8 cellular contexts compared by ENCODE assay signal in the genomic region with DNA sequence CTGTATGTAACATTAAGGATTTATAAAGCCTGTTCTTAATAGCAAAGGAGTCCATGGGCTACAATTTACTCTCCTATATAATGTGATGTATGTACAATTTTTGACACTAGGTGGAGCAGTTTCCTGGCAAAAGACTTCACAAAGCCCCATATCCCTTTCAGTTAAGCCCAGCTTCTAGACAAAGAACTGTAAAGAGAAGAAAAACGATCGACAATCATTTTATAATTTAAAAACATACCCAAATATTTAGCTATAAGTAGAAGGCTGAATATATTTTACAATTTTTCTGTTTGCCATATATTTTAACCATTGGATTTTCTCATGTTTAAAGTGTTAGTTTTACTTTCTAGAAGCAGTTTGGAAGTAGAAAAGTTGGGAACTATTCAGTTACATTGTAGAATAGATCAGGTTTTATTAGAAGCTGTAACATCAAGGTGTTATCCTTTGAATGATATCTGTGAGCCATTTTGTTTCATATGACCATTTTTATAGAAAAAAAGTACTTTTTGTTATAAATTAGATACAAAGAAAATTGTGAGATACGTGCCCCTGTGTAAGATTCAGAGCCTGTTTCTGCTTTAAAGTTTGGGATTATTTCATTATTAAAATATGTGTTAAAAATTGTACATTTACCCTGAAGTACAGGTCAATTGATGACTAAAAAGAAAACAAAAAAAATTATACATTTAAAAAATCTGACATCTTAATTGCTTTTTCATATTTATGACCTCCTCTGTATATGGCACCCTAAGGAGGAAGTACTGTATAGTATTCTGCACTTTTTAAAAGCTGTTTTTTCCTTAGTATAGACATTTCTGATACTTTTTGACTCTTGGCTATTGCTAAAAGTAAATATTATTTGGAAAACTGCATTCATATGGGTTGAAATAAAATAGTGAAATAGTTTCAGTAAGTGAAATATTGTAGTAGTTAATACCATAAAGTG. TPM values are rescaled to one million over a fixed set of nuclear protein-coding genes. Genes with fewer than 3 reads are reported as not detected.
DNase-seq lines count a peak whose midpoint lies in the region; ATAC-seq lines count a peak whose summit lies in the region.

No MANE protein-coding gene starts in this region.

- H3K27me3 ChIP-seq in CD4-positive, alpha-beta memory T cell (ENCODE audit: insufficient read depth, low read length): no peaks in the 10 kb centered on the region

- no peaks in the 10 kb centered on the region for H3K27me3 Mint-ChIP-seq in CD4-positive, alpha-beta memory T cell

- peak overlapping the region; percentile 46 to 83 (median 71) for H3K4me3 Mint-ChIP-seq in CD4-positive, alpha-beta memory T cell

- DNase-seq in CD4-positive, alpha-beta memory T cell: peak; percentile 42 to 79 (median 77)
- DNase-seq in GM19240 (ENCODE audit: insufficient read length, low spot score): peak; percentile 28
- DNase-seq in MV-4-11 (lab: John Stamatoyannopoulos, UW): peak; percentile 80
- peak; percentile 85 for DNase-seq in RPMI7951 (ENCODE audit: low read depth)
- peak; percentile 89 for DNase-seq in cerebellar cortex (ENCODE audit: low spot score)
- no peak for DNase-seq in left colon
- DNase-seq in stimulated activated naive CD8-positive, alpha-beta T cell treated with anti-CD3 and anti-CD28 coated beads, Interleukin-15, Interleukin-2, amounts not matched to agents 100 U/mL and 50 U/mL, for 24 hours: no peak

- H3K4me1 ChIP-seq in CD4-positive, alpha-beta memory T cell (ENCODE audit: insufficient read depth, low read length): peaks cover 28% of the 10 kb centered on the region

- peak overlapping the region; percentile 43 for H3K27ac ChIP-seq in CD4-positive, alpha-beta memory T cell (ENCODE audit: low read depth, low read length)

- intact Hi-C loops in CD4-positive, alpha-beta memory T cell (cut with micrococcal nuclease): loop anchor here (1.0 to 2.0 kb wide), 6 partner anchors 9 to 159 kb away; a partner anchor contains a TSS
- intact Hi-C loops in left colon (cut with DNase I, micrococcal nuclease): no loop called here

- ATAC-seq in left colon (peak; percentile 90), HG02571 (IDR thresholded peaks at IDR 0.05; ENCODE audit: unreplicated experiment) (no peak)
- peak; percentile 59 for ATAC-seq in stimulated activated naive CD8-positive, alpha-beta T cell treated with anti-CD3 and anti-CD28 coated beads, Interleukin-15, Interleukin-2, amounts not matched to agents 100 U/mL and 50 U/mL, for 24 hours

- no peaks in the 10 kb centered on the region for H3K9me3 Mint-ChIP-seq in CD4-positive, alpha-beta memory T cell

- peak overlapping the region; percentile 51 to 89 (median 81) for H3K27ac Mint-ChIP-seq in CD4-positive, alpha-beta memory T cell

- no peaks in the 10 kb centered on the region for H3K9me3 ChIP-seq in CD4-positive, alpha-beta memory T cell (ENCODE audit: control insufficient read depth in 1 of 2, low read length in 2 of 2)

- CTCF ChIA-PET in CD4-positive, alpha-beta memory T cell (lab: Charles Lee; ENCODE audit: partially characterized antibody): interaction anchor here (0.6 to 10.5 kb wide), 31 partner anchors 9 to 291 kb away, joined by 3 to 132 read pairs (median 6); a partner anchor contains a TSS

- H3K4me3 ChIP-seq in CD4-positive, alpha-beta memory T cell (ENCODE audit: low read length in 2 of 2): no peak overlapping the region

- peaks cover 22 to 38% (median 27%) of the 10 kb centered on the region in 4 donors for H3K4me1 Mint-ChIP-seq in CD4-positive, alpha-beta memory T cell

- peaks cover 6 to 9% of the 10 kb centered on the region in 2 donors for H3K36me3 Mint-ChIP-seq in CD4-positive, alpha-beta memory T cell

- POLR2A ChIA-PET in CD4-positive, alpha-beta memory T cell (lab: Charles Lee; ENCODE audit: partially characterized antibody): interaction anchor here (0.5 to 5.5 kb wide), 18 partner anchors 8 to 665 kb away, joined by 3 to 87 read pairs (median 5); a partner anchor contains a TSS

- H3K36me3 ChIP-seq in CD4-positive, alpha-beta memory T cell (ENCODE audit: insufficient read depth, low read length): no peaks in the 10 kb centered on the region

RNA-seq across cellular contexts. Expression of a gene that starts 46.3 kb away (rescaled TPM):
- total RNA-seq in CD4-positive, alpha-beta memory T cell: 100 to 1,000 TPM; 106 to 113 TPM
- polyA plus RNA-seq in CD4-positive, alpha-beta memory T cell: 10 to 100 TPM; 52.9 to 81.3 TPM
- 211 and 212 TPM in 2 replicates for total RNA-seq in RPMI7951 (2014; rRNA removed; shearing (Covaris generic))
- total RNA-seq in left colon: 100 to 1,000 TPM; 213 to 459 TPM

RNA-seq across cellular contexts. Expression of a gene that starts 46.6 kb away (rescaled TPM):
- 10 to 100 TPM; 17.3 to 17.8 TPM for total RNA-seq in CD4-positive, alpha-beta memory T cell
- polyA plus RNA-seq in CD4-positive, alpha-beta memory T cell: 10 to 100 TPM; 16.4 to 19.5 TPM
- 19.1 and 30.6 TPM in 2 replicates for total RNA-seq in RPMI7951 (2014; rRNA removed; shearing (Covaris generic))
- total RNA-seq in left colon: 10 to 100 TPM; 15.4 to 24.8 TPM

Comparison
In these comparisons a context has a peak if more than half of its experiments do, and no peak if none do; other contexts are left out.
1. DNase-seq: peak in CD4-positive, alpha-beta memory T cell (5 of 5), GM19240 (single experiment), MV-4-11 (single experiment), RPMI7951 (single experiment) and cerebellar cortex (single experiment); none in left colon (0 of 2) and stimulated activated naive CD8-positive, alpha-beta T cell treated with anti-CD3 and anti-CD28 coated beads, Interleukin-15, Interleukin-2, amounts not matched to agents 100 U/mL and 50 U/mL, for 24 hours (single experiment).